In the genomic region with DNA sequence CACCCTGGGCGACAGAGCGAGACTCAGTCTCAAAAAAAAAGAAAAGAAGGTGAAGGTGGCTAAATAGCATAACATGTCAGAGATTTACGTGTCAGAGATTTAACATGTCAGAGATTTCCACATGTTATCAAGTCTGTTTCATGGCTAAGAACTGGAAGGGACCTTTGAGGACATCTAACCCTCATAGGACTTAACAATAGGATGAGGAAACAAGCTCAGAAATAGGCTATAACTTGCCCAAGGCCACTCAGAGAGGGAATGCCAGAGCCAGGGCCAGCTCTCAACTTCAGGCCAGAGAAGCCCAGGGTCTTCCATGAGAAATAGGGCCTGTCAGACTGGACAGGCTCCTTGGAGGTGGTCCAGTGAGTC, we compare ENCODE assay signal across 8 cellular contexts. TPM values are rescaled to one million over a fixed set of nuclear protein-coding genes. Genes with fewer than 3 reads are reported as not detected.
DNase-seq lines count a peak whose midpoint lies in the region; ATAC-seq and TF ChIP-seq lines count a peak whose summit lies in the region.

No MANE protein-coding gene starts in this region.

- no peaks in the 10 kb centered on the region for H3K36me3 ChIP-seq in testis (ENCODE audit: low read depth, missing control alignments)

- TF ChIP-seq CTCF in AG10803 (conservative IDR thresholded peaks at IDR 0.05; ENCODE audit: low read length) = no peak
- no peak for TF ChIP-seq CTCF in testis (IDR thresholded peaks at IDR 0.05)

- no peaks in the 10 kb centered on the region for H3K27me3 ChIP-seq in testis

- 75 to 78% methylated on average over 3 of the region's 3 CpGs for WGBS in testis, 2 donors

- peaks cover 4% of the 10 kb centered on the region for H3K4me1 ChIP-seq in testis

- DNase-seq in AG10803 (ENCODE audit: low read depth) (no peak), left lobe of liver (ENCODE audit: low spot score) (no peak), testis (no peak), GOT3 (lab: John Stamatoyannopoulos, UW) (no peak), DMS 273 (lab: John Stamatoyannopoulos, UW; ENCODE audit: unreplicated experiment) (no peak), C1 segment of cervical spinal cord (lab: John Stamatoyannopoulos, UW) (no peak)

- intact Hi-C loops in testis (cut with DNase I; ENCODE audit: low total_unique reads) = no loop called here

- no peak for TF ChIP-seq POLR2A in testis (IDR thresholded peaks at IDR 0.05)

- H3K27ac ChIP-seq in angular gyrus (ENCODE audit: low read depth, low read length) (peak overlapping the region; percentile 67), testis (peak overlapping the region; percentile 12 to 82)

- peak; percentile 12 for ATAC-seq in HG02642 (IDR thresholded peaks at IDR 0.05; ENCODE audit: poor library complexity, unreplicated experiment)
- ATAC-seq in left lobe of liver = peak; percentile 51

- H3K4me3 ChIP-seq in AG10803 (ENCODE audit: low read length) = peak overlapping the region; percentile 62
- peak overlapping the region; percentile 46 to 56 for H3K4me3 ChIP-seq in testis

- no peaks in the 10 kb centered on the region for H3K9me3 ChIP-seq in testis

RNA-seq across cellular contexts. Expression of a gene that starts 26.8 kb away (rescaled TPM):
- 4.6 TPM for total RNA-seq in left lobe of liver
- 10 to 100 TPM; 19.4 to 21.9 TPM for total RNA-seq in testis
- 11.2 TPM for polyA plus RNA-seq in testis (ENCODE audit: insufficient read depth, low read depth, low replicate concordance)

RNA-seq across cellular contexts. Expression of a gene that starts 51.7 kb away (rescaled TPM):
- total RNA-seq in left lobe of liver (35.7 TPM), testis (100 to 1,000 TPM; 143 to 162 TPM)
- polyA plus RNA-seq in testis (ENCODE audit: insufficient read depth, low read depth, low replicate concordance) = 219 TPM

RNA-seq across cellular contexts. Expression of a gene that starts 51.9 kb away (rescaled TPM):
- total RNA-seq in left lobe of liver = 0.40 TPM
- 10 to 100 TPM; 31.5 to 54.2 TPM for total RNA-seq in testis
- 43.3 TPM for polyA plus RNA-seq in testis (ENCODE audit: insufficient read depth, low read depth, low replicate concordance)

Comparison
In these comparisons a context has a peak if more than half of its experiments do, and no peak if none do; other contexts are left out.
1. RNA of a gene that starts 51.9 kb away (total RNA-seq): 31.5 to 54.2 TPM in testis; 0.40 TPM in left lobe of liver (single experiment); every median in the first group is over 10 times any median in the second.